19 cellular contexts compared by ENCODE assay signal in the genomic region with DNA sequence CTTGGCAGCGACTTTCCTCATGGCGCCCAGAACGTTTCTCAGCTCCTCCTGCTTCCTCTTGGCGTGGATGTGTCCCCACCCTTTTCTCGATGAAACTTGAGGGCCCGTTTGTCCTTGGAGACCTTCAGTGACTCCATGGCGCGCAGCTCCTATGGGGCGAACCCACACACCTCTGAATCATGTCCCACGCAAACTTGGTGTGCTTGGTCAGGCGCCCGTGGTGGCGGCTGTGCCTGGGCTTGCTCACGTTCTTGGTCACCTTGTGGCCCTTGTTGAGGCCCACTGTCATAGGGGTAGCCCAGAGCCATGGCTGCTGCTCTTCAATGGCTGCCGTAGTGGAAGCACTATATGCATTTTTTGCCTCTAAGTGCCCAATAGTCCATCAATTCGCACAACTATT.
A peak's percentile ranks its signal among the peaks of the same experiment; 100 is the strongest.
DNase-seq lines count a peak whose midpoint lies in the region; ATAC-seq and TF ChIP-seq lines count a peak whose summit lies in the region.
"Had no signal": no experiment of that assay in that cellular context is flagged by ENCODE, and none has a peak within 500 bp of the region (broad histone marks: within the 10 kb centered on the region; RNA-seq: fewer than 3 reads in every experiment).

No MANE protein-coding gene starts in this region.

- H3K27me3 ChIP-seq in SK-N-SH (ENCODE audit: insufficient read depth) (no peaks in the 10 kb centered on the region), DND-41 (ENCODE audit: insufficient read depth, low read length, poor library complexity) (no peaks in the 10 kb centered on the region), neuronal stem cell (ENCODE audit: control insufficient read depth in 3 of 3, insufficient read depth in 3 of 3, low read depth in 1 of 3, low read length in 3 of 3) (no peaks in the 10 kb centered on the region)
- H3K27me3 ChIP-seq: BE2C; BLaER1 treated with 17β-estradiol and CSF1 and Interleukin-3, amounts not matched to agents 10 nM and 100 nM had no signal

- TF ChIP-seq CTCF in SK-N-SH (IDR thresholded peaks at IDR 0.05): no peak
- no peak for TF ChIP-seq CTCF in DND-41 (IDR thresholded peaks at IDR 0.05; ENCODE audit: borderline replicate concordance, extremely low read depth, low read length, poor library complexity, severe bottlenecking)
- no peak for TF ChIP-seq CTCF in VCaP (conservative IDR thresholded peaks at IDR 0.05)

- TF ChIP-seq EP300 in SK-N-SH (IDR thresholded peaks at IDR 0.05; ENCODE audit: borderline replicate concordance in 1 of 2, low read depth in 1 of 2, low read length in 1 of 2): no peak

- H2BK12ac ChIP-seq in neuronal stem cell (ENCODE audit: low read length): peak overlapping the region; percentile 22

- H3K9ac ChIP-seq in SK-N-SH (no peak overlapping the region), DND-41 (ENCODE audit: low read depth, low read length) (peak overlapping the region; percentile 49), neuronal stem cell (ENCODE audit: low read depth, low read length, poor library complexity) (no peak overlapping the region)
- H3K9ac ChIP-seq: BLaER1 treated with 17β-estradiol and CSF1 and Interleukin-3, amounts not matched to agents 10 nM and 100 nM had no signal

- no peak for DNase-seq in SK-N-SH
- DNase-seq in DND-41: no peak
- no peak for DNase-seq in neuronal stem cell (ENCODE audit: low spot score)
- no peak for DNase-seq in kidney glomerular epithelial cell (lab: John Stamatoyannopoulos, UW)
- DNase-seq: AML-193; BE2C; Calu3; CD4-positive, alpha-beta memory T cell; COR-L47; DMS53; DMS79 treated with DMSO at 0.1 percent for 48 hours had no signal

- H4K8ac ChIP-seq in neuronal stem cell (ENCODE audit: low read depth, low read length): no peak overlapping the region

- no peak for ATAC-seq in SK-N-SH treated with all-trans-retinoic acid at 6 μM for 48 hours
- ATAC-seq in DND-41 (ENCODE audit: insufficient read depth, low read depth): no peak
- no peak for ATAC-seq in GM21737 (IDR thresholded peaks at IDR 0.05; ENCODE audit: unreplicated experiment)
- ATAC-seq in GM19467 (IDR thresholded peaks at IDR 0.05; ENCODE audit: unreplicated experiment): no peak
- ATAC-seq: GM23338 had no signal

- no peaks in the 10 kb centered on the region for H3K9me3 ChIP-seq in SK-N-SH
- H3K9me3 ChIP-seq in DND-41 (ENCODE audit: insufficient read depth, low read length, severe bottlenecking): no peaks in the 10 kb centered on the region
- H3K9me3 ChIP-seq in neuronal stem cell (replicated peaks in 1 of 2; ENCODE audit: control insufficient read depth in 2 of 2, insufficient read depth in 1 of 2, low read depth in 1 of 2, low read length in 2 of 2): no peaks in the 10 kb centered on the region
- H3K9me3 ChIP-seq: BE2C; BLaER1 treated with 17β-estradiol and CSF1 and Interleukin-3, amounts not matched to agents 10 nM and 100 nM; HAP-1 had no signal

- H3K23ac ChIP-seq in neuronal stem cell (ENCODE audit: low read depth, low read length, poor library complexity): peak overlapping the region; percentile 73

- H2AFZ ChIP-seq in SK-N-SH (ENCODE audit: low read depth) (0 out of 2 replicates have a peak overlapping the region, but pooled peaks have one; percentile 2), DND-41 (ENCODE audit: low read depth, low read length) (peak overlapping the region; percentile 68), neuronal stem cell (ENCODE audit: low read length) (no peak overlapping the region)
- H2AFZ ChIP-seq: GM23338 had no signal

- H3K79me1 ChIP-seq in neuronal stem cell (ENCODE audit: low read depth, low read length): no peaks in the 10 kb centered on the region

- no peak for TF ChIP-seq RAD21 in SK-N-SH (IDR thresholded peaks at IDR 0.05; ENCODE audit: low read length)

- peak overlapping the region; percentile 63 for H2AK5ac ChIP-seq in neuronal stem cell (ENCODE audit: low read depth, low read length)

- H3K36me3 ChIP-seq in SK-N-SH (replicated peaks in 1 of 2; ENCODE audit: control insufficient read depth in 1 of 2, insufficient read depth in 2 of 2, low read length in 1 of 2): no peaks in the 10 kb centered on the region
- no peaks in the 10 kb centered on the region for H3K36me3 ChIP-seq in DND-41 (ENCODE audit: insufficient read depth, low read length)
- no peaks in the 10 kb centered on the region for H3K36me3 ChIP-seq in neuronal stem cell (replicated peaks in 1 of 2; ENCODE audit: control insufficient read depth in 2 of 2, insufficient read depth in 2 of 2, low read length in 2 of 2)
- H3K36me3 ChIP-seq: BE2C; BLaER1 treated with 17β-estradiol and CSF1 and Interleukin-3, amounts not matched to agents 10 nM and 100 nM; HAP-1 had no signal

- H3K4me3 ChIP-seq in SK-N-SH (ENCODE audit: low read depth in 2 of 2, low read length in 1 of 2) (no peak overlapping the region), DND-41 (ENCODE audit: low read depth in 1 of 2, low read length in 2 of 2) (no peak overlapping the region), neuronal stem cell (ENCODE audit: low read length in 2 of 2) (no peak overlapping the region)
- H3K4me3 ChIP-seq: BLaER1 treated with 17β-estradiol and CSF1 and Interleukin-3, amounts not matched to agents 10 nM and 100 nM; GM23338; HAP-1 had no signal

- POLR2A ChIA-PET in SK-N-SH (lab: Yijun Ruan, JAX): no interaction called here

- CTCF ChIA-PET in SK-N-SH (lab: Yijun Ruan, JAX): no interaction called here

- H3K4ac ChIP-seq in neuronal stem cell (ENCODE audit: low read length): no peak overlapping the region

- H2BK120ac ChIP-seq in neuronal stem cell (ENCODE audit: low read depth, low read length): no peak overlapping the region

- peak overlapping the region; percentile 11 for H3K18ac ChIP-seq in neuronal stem cell (ENCODE audit: low read length)

- no peak overlapping the region for H2BK5ac ChIP-seq in neuronal stem cell (ENCODE audit: low read length)

- no peaks in the 10 kb centered on the region for H3K4me1 ChIP-seq in SK-N-SH (ENCODE audit: control insufficient read depth in 1 of 2, insufficient read depth in 2 of 2, low read depth in 1 of 2, low read length in 1 of 2)
- peaks cover 75% of the 10 kb centered on the region for H3K4me1 ChIP-seq in DND-41 (ENCODE audit: insufficient read depth, low read length)
- peaks cover 0 to 2% of the 10 kb centered on the region in 2 donors for H3K4me1 ChIP-seq in neuronal stem cell (ENCODE audit: control insufficient read depth in 2 of 2, insufficient read depth in 1 of 2, low read depth in 1 of 2, low read length in 2 of 2)
- H3K4me1 ChIP-seq: BE2C, HAP-1 had no signal

- H3K9me2 ChIP-seq in SK-N-SH: no peaks in the 10 kb centered on the region

- H3K4me2 ChIP-seq in SK-N-SH (no peak overlapping the region), DND-41 (ENCODE audit: insufficient read depth, low read length) (peak overlapping the region; percentile 57; the same call in 1 of the 2 replicates), neuronal stem cell (ENCODE audit: insufficient read depth, low read length, poor library complexity, severe bottlenecking) (no peak overlapping the region)
- H3K4me2 ChIP-seq: GM23338 had no signal

- H3K14ac ChIP-seq in neuronal stem cell (ENCODE audit: low read length): no peak overlapping the region

- H2BK15ac ChIP-seq in neuronal stem cell (ENCODE audit: low read length): peak overlapping the region; percentile 33

- no peaks in the 10 kb centered on the region for H3F3A ChIP-seq in SK-N-SH (replicated peaks; ENCODE audit: insufficient read depth)

- H3K27ac ChIP-seq in SK-N-SH (ENCODE audit: low read depth in 2 of 2, low read length in 1 of 2): no peak overlapping the region
- peak overlapping the region; percentile 94 for H3K27ac ChIP-seq in DND-41 (ENCODE audit: low read length)
- peak overlapping the region; percentile 30 for H3K27ac ChIP-seq in VCaP
- no peak overlapping the region for H3K27ac ChIP-seq in neuronal stem cell (replicated peaks; ENCODE audit: low read length)
- H3K27ac ChIP-seq: 22Rv1 had no signal

- H4K20me1 ChIP-seq in SK-N-SH (ENCODE audit: insufficient read depth) (no peaks in the 10 kb centered on the region), DND-41 (ENCODE audit: insufficient read depth, low read length) (no peaks in the 10 kb centered on the region)
- H4K20me1 ChIP-seq: BLaER1 treated with 17β-estradiol and CSF1 and Interleukin-3, amounts not matched to agents 10 nM and 100 nM had no signal

- WGBS in SK-N-SH (ENCODE audit: low lambda C conversion rate): 5% methylated on average over 16 of the region's 16 CpGs
- WGBS in neuronal stem cell (ENCODE audit: extremely low coverage in 2 of 2, insufficient read length in 2 of 2, insufficient replicate concordance in 1 of 2), 2 donors: no CpG with 5 or more reads among the region's 16 CpGs

- H3K79me2 ChIP-seq in SK-N-SH (ENCODE audit: insufficient read depth): no peaks in the 10 kb centered on the region
- H3K79me2 ChIP-seq in DND-41 (ENCODE audit: insufficient read depth, low read length): no peaks in the 10 kb centered on the region

- no peak overlapping the region for H4K91ac ChIP-seq in neuronal stem cell (ENCODE audit: low read depth, low read length, poor library complexity)

TF ChIP-seq in SK-N-SH, 30 proteins besides CTCF, POLR2A, EP300 and RAD21 (continues in another document):
- no peak for TF ChIP-seq NFIC (IDR thresholded peaks at IDR 0.05; ENCODE audit: borderline replicate concordance)
- TF ChIP-seq ELF1 (IDR thresholded peaks at IDR 0.05): no peak
- TF ChIP-seq RCOR1 (IDR thresholded peaks at IDR 0.05; ENCODE audit: low read length): no peak
- TF ChIP-seq, protein P1, sequence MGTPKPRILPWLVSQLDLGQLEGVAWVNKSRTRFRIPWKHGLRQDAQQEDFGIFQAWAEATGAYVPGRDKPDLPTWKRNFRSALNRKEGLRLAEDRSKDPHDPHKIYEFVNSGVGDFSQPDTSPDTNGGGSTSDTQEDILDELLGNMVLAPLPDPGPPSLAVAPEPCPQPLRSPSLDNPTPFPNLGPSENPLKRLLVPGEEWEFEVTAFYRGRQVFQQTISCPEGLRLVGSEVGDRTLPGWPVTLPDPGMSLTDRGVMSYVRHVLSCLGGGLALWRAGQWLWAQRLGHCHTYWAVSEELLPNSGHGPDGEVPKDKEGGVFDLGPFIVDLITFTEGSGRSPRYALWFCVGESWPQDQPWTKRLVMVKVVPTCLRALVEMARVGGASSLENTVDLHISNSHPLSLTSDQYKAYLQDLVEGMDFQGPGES (IDR thresholded peaks at IDR 0.05; ENCODE audit: low read depth, low read length): no peak

TF ChIP-seq in SK-N-SH treated with all-trans-retinoic acid at 6 μM for 48 hours, 23 proteins besides CTCF, POLR2A, EP300 and RAD21 (continues in another document):
- no peak for TF ChIP-seq RARB (CRISPR knock-in tag; IDR thresholded peaks at IDR 0.05)
- TF ChIP-seq SNAI2 (CRISPR knock-in tag; IDR thresholded peaks at IDR 0.05): no peak

Comparison
In these comparisons a context has a peak if more than half of its experiments do, and no peak if none do; other contexts are left out.
1. H3K27ac ChIP-seq: peak in DND-41 (single experiment) and VCaP (single experiment); none in SK-N-SH (0 of 2) and neuronal stem cell (single experiment).